10 cellular contexts compared by ENCODE assay signal in genomic region chr6:33812669-33813068, GRCh38. TPM values are rescaled to one million over a fixed set of nuclear protein-coding genes. Genes with fewer than 3 reads are reported as not detected.
DNase-seq lines count a peak whose midpoint lies in the region; ATAC-seq and TF ChIP-seq lines count a peak whose summit lies in the region.
"Had no signal": no experiment of that assay in that cellular context is flagged by ENCODE, and none has a peak within 500 bp of the region (broad histone marks: within the 10 kb centered on the region; RNA-seq: fewer than 3 reads in every experiment).

No MANE protein-coding gene starts in this region.

- POLR2A ChIA-PET in activated CD4-positive, alpha-beta memory T cell treated with anti-CD3 and anti-CD28 coated beads for 36 hours (lab: Charles Lee) = interaction anchor here (0.9 kb wide), 1 partner anchor 28 kb away, joined by 3 read pairs; no protein-coding TSS in a partner anchor

- no peak overlapping the region for H3K4me3 Mint-ChIP-seq in activated CD4-positive, alpha-beta memory T cell treated with anti-CD3 and anti-CD28 coated beads for 36 hours
- H3K4me3 Mint-ChIP-seq: activated B cell treated with CpG ODN at 0.5 μM for 24 hours had no signal

- no peaks in the 10 kb centered on the region for H3K9me2 ChIP-seq in MM.1S (replicated peaks; ENCODE audit: insufficient read depth, low read length)

- peaks cover 5% of the 10 kb centered on the region for H3K4me1 ChIP-seq in MM.1S (ENCODE audit: low read length)
- H3K4me1 ChIP-seq in foreskin keratinocyte = no peaks in the 10 kb centered on the region

- H3K36me3 ChIP-seq in MM.1S (replicated peaks; ENCODE audit: insufficient read depth, low read length) = no peaks in the 10 kb centered on the region
- H3K36me3 ChIP-seq: BLaER1 had no signal

- H3K4me2 ChIP-seq in MM.1S (ENCODE audit: low read depth, low read length) = no peak overlapping the region
- H3K4me2 ChIP-seq: BLaER1 had no signal

- H3K9ac ChIP-seq in MM.1S (ENCODE audit: low read length) = no peak overlapping the region
- H3K9ac ChIP-seq: BLaER1 had no signal

- CTCF ChIA-PET in activated CD4-positive, alpha-beta memory T cell treated with anti-CD3 and anti-CD28 coated beads for 36 hours (lab: Charles Lee) = no interaction called here

- no peaks in the 10 kb centered on the region for H3K79me2 ChIP-seq in MM.1S (ENCODE audit: low read length)

- H3K27ac Mint-ChIP-seq in activated CD4-positive, alpha-beta memory T cell treated with anti-CD3 and anti-CD28 coated beads for 36 hours = no peak overlapping the region
- H3K27ac Mint-ChIP-seq: activated B cell treated with CpG ODN at 0.5 μM for 24 hours had no signal

- peaks cover 7% of the 10 kb centered on the region for H3K4me1 Mint-ChIP-seq in activated CD4-positive, alpha-beta memory T cell treated with anti-CD3 and anti-CD28 coated beads for 36 hours (ENCODE audit: low read depth)

- H3K27me3 ChIP-seq in MM.1S (replicated peaks; ENCODE audit: insufficient read depth, low read length) (peaks cover 82% of the 10 kb centered on the region), foreskin keratinocyte (peaks cover 58% of the 10 kb centered on the region)

- peak; percentile 36 for DNase-seq in NCI-H2171 treated with DMSO at 0.1 percent for 48 hours (lab: John Stamatoyannopoulos, UW)
- no peak for DNase-seq in NCI-H2171 (lab: John Stamatoyannopoulos, UW)
- peak; percentile 43 for DNase-seq in MM.1S
- peak; percentile 57 for DNase-seq in activated CD4-positive, alpha-beta memory T cell treated with anti-CD3 and anti-CD28 coated beads for 36 hours
- no peak for DNase-seq in foreskin keratinocyte
- peak; percentile 17 for DNase-seq in retinal pigment epithelial cell (ENCODE audit: low read depth)
- DNase-seq: activated B cell treated with CpG ODN at 0.5 μM for 24 hours had no signal

- H3F3A ChIP-seq in MM.1S (ENCODE audit: insufficient read depth, low read length) = no peaks in the 10 kb centered on the region

- H3K27ac ChIP-seq in MM.1S (ENCODE audit: low read length) = no peak overlapping the region
- H3K27ac ChIP-seq in foreskin keratinocyte = no peak overlapping the region
- H3K27ac ChIP-seq: BLaER1 had no signal

- H3K9me3 ChIP-seq in MM.1S (replicated peaks; ENCODE audit: insufficient read depth, low read length) = no peaks in the 10 kb centered on the region
- H3K9me3 ChIP-seq: BLaER1 had no signal

- intact Hi-C loops in activated CD4-positive, alpha-beta memory T cell treated with anti-CD3 and anti-CD28 coated beads for 36 hours (cut with micrococcal nuclease) = no loop called here

- H3K36me3 Mint-ChIP-seq in activated CD4-positive, alpha-beta memory T cell treated with anti-CD3 and anti-CD28 coated beads for 36 hours = no peaks in the 10 kb centered on the region

- H3K9me3 Mint-ChIP-seq in activated CD4-positive, alpha-beta memory T cell treated with anti-CD3 and anti-CD28 coated beads for 36 hours = no peaks in the 10 kb centered on the region
- H3K9me3 Mint-ChIP-seq: activated B cell treated with CpG ODN at 0.5 μM for 24 hours had no signal

- H3K4me3 ChIP-seq in MM.1S (ENCODE audit: low read length) (no peak overlapping the region), retinal pigment epithelial cell (ENCODE audit: low read length) (no peak overlapping the region)
- H3K4me3 ChIP-seq: BLaER1 had no signal

- H4K20me1 ChIP-seq in MM.1S (ENCODE audit: insufficient read depth, low read length) = no peaks in the 10 kb centered on the region
- H4K20me1 ChIP-seq: BLaER1 had no signal

- TF ChIP-seq CTCF in MM.1S (IDR thresholded peaks at IDR 0.05; ENCODE audit: low read length) (peak; percentile 32), foreskin keratinocyte (conservative IDR thresholded peaks at IDR 0.05) (peak; percentile 37), retinal pigment epithelial cell (conservative IDR thresholded peaks at IDR 0.05; ENCODE audit: low read depth, low read length) (peak; percentile 51)

- peaks cover 42% of the 10 kb centered on the region for H3K27me3 Mint-ChIP-seq in activated CD4-positive, alpha-beta memory T cell treated with anti-CD3 and anti-CD28 coated beads for 36 hours

- ATAC-seq in foreskin keratinocyte (peak; percentile 40), HG02885 (IDR thresholded peaks at IDR 0.05; ENCODE audit: poor library complexity, unreplicated experiment) (no peak), GM19035 (IDR thresholded peaks at IDR 0.05; ENCODE audit: unreplicated experiment) (no peak)

- H2AFZ ChIP-seq in MM.1S (ENCODE audit: low read length) = no peak overlapping the region

RNA-seq across cellular contexts. Expression of gene MLN, which starts 8.9 kb away (rescaled TPM):
- total RNA-seq in activated CD4-positive, alpha-beta memory T cell treated with anti-CD3 and anti-CD28 coated beads for 36 hours = not detected
- total RNA-seq in foreskin keratinocyte = not detected in 2 replicates
- polyA plus RNA-seq in foreskin keratinocyte = not detected in 2 replicates
- total RNA-seq: activated B cell treated with CpG ODN at 0.5 μM for 24 hours had no signal

RNA-seq across cellular contexts. Expression of gene LEMD2, which starts 23.7 kb away (rescaled TPM):
- total RNA-seq in activated CD4-positive, alpha-beta memory T cell treated with anti-CD3 and anti-CD28 coated beads for 36 hours = 10 to 100 TPM; 51.4 to 54.8 TPM
- 54.2 and 56.5 TPM in 2 replicates for total RNA-seq in foreskin keratinocyte
- polyA plus RNA-seq in foreskin keratinocyte = 51.7 and 53.6 TPM in 2 replicates

Comparison
In these comparisons a context has a peak if more than half of its experiments do, and no peak if none do; other contexts are left out.
1. DNase-seq: peak in NCI-H2171 treated with DMSO at 0.1 percent for 48 hours (single experiment), MM.1S (single experiment), activated CD4-positive, alpha-beta memory T cell treated with anti-CD3 and anti-CD28 coated beads for 36 hours (single experiment) and retinal pigment epithelial cell (single experiment); none in NCI-H2171 (single experiment) and foreskin keratinocyte (0 of 2).
2. Peak in every context shown above with its lines, with median percentiles within 50 percentile points of each other: CTCF ChIP-seq.